Comparison of ENCODE assay signal across 21 cellular contexts in genomic region chr3:172915911-172916514, GRCh38.
DNase-seq lines count a peak whose midpoint lies in the region; ATAC-seq and TF ChIP-seq lines count a peak whose summit lies in the region.
"Had no signal": no experiment of that assay in that cellular context is flagged by ENCODE, and none has a peak within 500 bp of the region (broad histone marks: within the 10 kb centered on the region; RNA-seq: fewer than 3 reads in every experiment).

No MANE protein-coding gene starts in this region.

- no peaks in the 10 kb centered on the region for H3K9me2 ChIP-seq in SK-N-SH

- DNase-seq in DMS53 (lab: John Stamatoyannopoulos, UW), result peak; percentile 11
- no peak for DNase-seq in DMS53 treated with DMSO at 0.1 percent for 48 hours (lab: John Stamatoyannopoulos, UW; ENCODE audit: unreplicated experiment)
- peak; percentile 92 to 97 for DNase-seq in NCI-H2081 (lab: John Stamatoyannopoulos, UW)
- DNase-seq in SK-N-SH, result no peak
- no peak for DNase-seq in stimulated activated CD4-positive, alpha-beta T cell treated with anti-CD3 and anti-CD28 coated beads, Interleukin-12 subunit alpha, Interleukin-12 subunit beta, amount 100 ng/mL, for 4 hours
- DNase-seq: activated B cell treated with CpG ODN at 0.5 μM for 24 hours; activated naive CD8-positive, alpha-beta T cell treated with anti-CD3 and anti-CD28 coated beads for 36 hours; BE2C; body of pancreas; colonic mucosa; hypothalamus; IMR-90; kidney; NCI-H524 treated with DMSO at 0.1 percent for 48 hours; OCI-M1; SHP77 treated with DMSO at 0.1 percent for 48 hours had no signal

- no peak overlapping the region for H3K4me3 ChIP-seq in SK-N-SH (ENCODE audit: low read depth in 2 of 2, low read length in 1 of 2)
- H3K4me3 ChIP-seq: body of pancreas, colonic mucosa, smooth muscle cell had no signal

- 0 out of 2 replicates have a peak, but pooled peaks have one; percentile 4 for TF ChIP-seq RAD21 in SK-N-SH (IDR thresholded peaks at IDR 0.05; ENCODE audit: low read length)

- no peaks in the 10 kb centered on the region for H3K36me3 ChIP-seq in SK-N-SH (replicated peaks in 1 of 2; ENCODE audit: control insufficient read depth in 1 of 2, insufficient read depth in 2 of 2, low read length in 1 of 2)
- H3K36me3 ChIP-seq: BE2C, colonic mucosa had no signal

- peak overlapping the region in 1 of 2 experiments; percentile 69; a peak in 2 of 4 replicates for H3K27ac ChIP-seq in SK-N-SH (ENCODE audit: low read depth in 2 of 2, low read length in 1 of 2)
- H3K27ac ChIP-seq: 22Rv1, body of pancreas, colonic mucosa had no signal

- no peak for TF ChIP-seq CTCF in SK-N-SH (IDR thresholded peaks at IDR 0.05)

- H3K4me2 ChIP-seq in SK-N-SH, result no peak overlapping the region

- 0% methylated on average over 1 of the region's 1 CpG for WGBS in SK-N-SH (ENCODE audit: low lambda C conversion rate)

- H3K9me3 ChIP-seq in SK-N-SH, result no peaks in the 10 kb centered on the region
- H3K9me3 ChIP-seq: BE2C, body of pancreas, colonic mucosa had no signal

- H3K27me3 ChIP-seq in SK-N-SH (ENCODE audit: insufficient read depth), result no peaks in the 10 kb centered on the region
- H3K27me3 ChIP-seq: BE2C, body of pancreas, colonic mucosa had no signal

- 0 out of 4 replicates have a peak, but pooled peaks of 1 of the 2 experiments have one; percentile 10 for TF ChIP-seq EP300 in SK-N-SH (IDR thresholded peaks at IDR 0.05; ENCODE audit: borderline replicate concordance in 1 of 2, low read depth in 1 of 2, low read length in 1 of 2)

- H3K79me2 ChIP-seq in SK-N-SH (ENCODE audit: insufficient read depth), result no peaks in the 10 kb centered on the region

- CTCF ChIA-PET in SK-N-SH (lab: Yijun Ruan, JAX), result no interaction called here

- H4K20me1 ChIP-seq in SK-N-SH (ENCODE audit: insufficient read depth), result no peaks in the 10 kb centered on the region

- ATAC-seq in GM19023 (IDR thresholded peaks at IDR 0.05; ENCODE audit: unreplicated experiment) (no peak), HG03280 (IDR thresholded peaks at IDR 0.05; ENCODE audit: unreplicated experiment) (no peak), HG03520 (IDR thresholded peaks at IDR 0.05; ENCODE audit: unreplicated experiment) (no peak)
- ATAC-seq: body of pancreas had no signal

- no peak overlapping the region for H3K9ac ChIP-seq in SK-N-SH

- no peak overlapping the region for H2AFZ ChIP-seq in SK-N-SH (ENCODE audit: low read depth)

- POLR2A ChIA-PET in SK-N-SH (lab: Yijun Ruan, JAX), result no interaction called here

- no peaks in the 10 kb centered on the region for H3F3A ChIP-seq in SK-N-SH (replicated peaks; ENCODE audit: insufficient read depth)

- H3K4me1 ChIP-seq in SK-N-SH (ENCODE audit: control insufficient read depth in 1 of 2, insufficient read depth in 2 of 2, low read depth in 1 of 2, low read length in 1 of 2), result peaks cover 6 to 9% of the 10 kb centered on the region in 2 experiments; a peak in 3 of 4 replicates
- H3K4me1 ChIP-seq: BE2C, colonic mucosa had no signal

TF ChIP-seq in SK-N-SH, 30 proteins besides CTCF, POLR2A, EP300 and RAD21:
- TF ChIP-seq PBX3 (IDR thresholded peaks at IDR 0.05), result no peak
- TF ChIP-seq RXRA (IDR thresholded peaks at IDR 0.05; ENCODE audit: borderline replicate concordance, low read depth), result no peak
- TF ChIP-seq USF1 (IDR thresholded peaks at IDR 0.05; ENCODE audit: borderline replicate concordance, low read depth), result no peak
- TF ChIP-seq YY1 (IDR thresholded peaks at IDR 0.05; ENCODE audit: low read depth), result no peak
- no peak for TF ChIP-seq POLR2AphosphoS5 (IDR thresholded peaks at IDR 0.05; ENCODE audit: low read depth, low read length)
- TF ChIP-seq JUND (IDR thresholded peaks at IDR 0.05), result no peak
- TF ChIP-seq MAX (IDR thresholded peaks at IDR 0.05; ENCODE audit: low read depth), result no peak
- TF ChIP-seq MEF2A (IDR thresholded peaks at IDR 0.05; ENCODE audit: borderline replicate concordance, low read depth), result no peak
- no peak for TF ChIP-seq ELF1 (IDR thresholded peaks at IDR 0.05)

Comparison
In these comparisons a context has a peak if more than half of its experiments do, and no peak if none do; other contexts are left out.
1. DNase-seq: peak in DMS53 (single experiment) and NCI-H2081 (2 of 2); none in DMS53 treated with DMSO at 0.1 percent for 48 hours (single experiment), SK-N-SH (single experiment) and stimulated activated CD4-positive, alpha-beta T cell treated with anti-CD3 and anti-CD28 coated beads, Interleukin-12 subunit alpha, Interleukin-12 subunit beta, amount 100 ng/mL, for 4 hours (single experiment).